Comparison of ENCODE assay signal across 11 cellular contexts in genomic region chrX:119826399-119826959, GRCh38. TPM values are rescaled to one million over a fixed set of nuclear protein-coding genes. Genes with fewer than 3 reads are reported as not detected.
DNase-seq lines count a peak whose midpoint lies in the region; ATAC-seq lines count a peak whose summit lies in the region.
"Had no signal": no experiment of that assay in that cellular context is flagged by ENCODE, and none has a peak within 500 bp of the region (broad histone marks: within the 10 kb centered on the region; RNA-seq: fewer than 3 reads in every experiment).

No MANE protein-coding gene starts in this region.

- DNase-seq in Daoy (ENCODE audit: low read depth) (peak; percentile 8), LHCN-M2 (ENCODE audit: low read depth) (peak; percentile 43), glomerular visceral epithelial cell (ENCODE audit: extremely low spot score) (peak; percentile 8), Kasumi-1 (lab: John Stamatoyannopoulos, UW) (no peak)
- no peak for DNase-seq in activated T-cell treated with anti-CD3 and anti-CD28 coated beads, Interleukin-2, amount 50 U/mL, for 1 hour
- DNase-seq: COR-L47; effector CD8-positive, alpha-beta T cell; left ventricle myocardium superior; NCI-H2227 treated with DMSO at 0.1 percent for 48 hours had no signal

- ATAC-seq in HG02852 (IDR thresholded peaks at IDR 0.05; ENCODE audit: unreplicated experiment), result no peak
- ATAC-seq: HCT116, left ventricle myocardium superior had no signal

RNA-seq across cellular contexts. Expression of gene UPF3B, which starts 26.3 kb away (rescaled TPM):
- 6.0 and 7.0 TPM in 2 replicates for total RNA-seq in Daoy (2014; rRNA removed; shearing (Covaris generic))
- total RNA-seq in LHCN-M2 (2014; rRNA removed), result 2.4 and 3.7 TPM in 2 replicates
- polyA plus RNA-seq in LHCN-M2 (2012), result 3.7 TPM

RNA-seq across cellular contexts. Expression of gene RPL39, which starts 35.0 kb away (rescaled TPM):
- 2,217 and 4,418 TPM in 2 replicates for total RNA-seq in Daoy (2014; rRNA removed; shearing (Covaris generic))
- total RNA-seq in LHCN-M2 (2014; rRNA removed), result 3,089 and 6,376 TPM in 2 replicates
- 3,363 TPM for polyA plus RNA-seq in LHCN-M2 (2012)

RNA-seq across cellular contexts. Expression of gene RNF113A, which starts 45.1 kb away (rescaled TPM):
- 13.1 and 14.9 TPM in 2 replicates for total RNA-seq in Daoy (2014; rRNA removed; shearing (Covaris generic))
- 15.9 and 17.6 TPM in 2 replicates for total RNA-seq in LHCN-M2 (2014; rRNA removed)
- 17.3 TPM for polyA plus RNA-seq in LHCN-M2 (2012)

RNA-seq across cellular contexts. Expression of gene NDUFA1, which starts 45.2 kb away (rescaled TPM):
- 71.7 and 83.4 TPM in 2 replicates for total RNA-seq in Daoy (2014; rRNA removed; shearing (Covaris generic))
- 41.2 and 44.5 TPM in 2 replicates for total RNA-seq in LHCN-M2 (2014; rRNA removed)
- polyA plus RNA-seq in LHCN-M2 (2012), result 236 TPM

Comparison
In these comparisons a context has a peak if more than half of its experiments do, and no peak if none do; other contexts are left out.
1. DNase-seq: peak in Daoy (single experiment), LHCN-M2 (single experiment) and glomerular visceral epithelial cell (single experiment); none in Kasumi-1 (0 of 2) and activated T-cell treated with anti-CD3 and anti-CD28 coated beads, Interleukin-2, amount 50 U/mL, for 1 hour (single experiment).